ENCODE assay signal across 22 cellular contexts in the genomic region with DNA sequence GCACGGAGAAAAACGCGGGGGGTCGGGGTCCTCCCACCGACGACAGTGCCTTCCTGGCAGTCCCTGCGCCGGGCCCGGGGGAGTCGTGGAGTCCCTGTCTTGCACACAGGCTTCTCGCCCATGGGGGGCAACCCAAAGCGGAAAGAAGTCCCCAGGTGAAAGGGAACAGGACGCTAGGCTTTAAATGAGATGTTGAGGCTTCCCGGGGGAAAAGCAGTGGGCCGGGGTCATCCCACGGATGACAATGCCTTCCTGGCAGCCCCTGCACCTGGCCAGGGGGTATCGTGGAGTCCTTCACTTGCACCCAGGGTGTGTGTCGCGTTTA.
DNase-seq lines count a peak whose midpoint lies in the region; ATAC-seq and TF ChIP-seq lines count a peak whose summit lies in the region.
"Had no signal": no experiment of that assay in that cellular context is flagged by ENCODE, and none has a peak within 500 bp of the region (broad histone marks: within the 10 kb centered on the region; RNA-seq: fewer than 3 reads in every experiment).

No MANE protein-coding gene starts in this region.

- ATAC-seq in GM18498 (IDR thresholded peaks at IDR 0.05; ENCODE audit: unreplicated experiment) (no peak), HG03354 (IDR thresholded peaks at IDR 0.05; ENCODE audit: poor library complexity, severe bottlenecking, unreplicated experiment) (no peak)
- ATAC-seq: GM12878 had no signal

- H3K36me3 ChIP-seq in H7 (replicated peaks; ENCODE audit: control insufficient read depth, insufficient read depth, low read length), result no peaks in the 10 kb centered on the region
- H3K36me3 ChIP-seq: BE2C, BLaER1 had no signal

- DNase-seq in GM13976 (ENCODE audit: low spot score) (peak; percentile 20), H7 (peak; percentile 10), ecto neural progenitor cell (ENCODE audit: low spot score) (peak; percentile 39), Kasumi-1 (lab: John Stamatoyannopoulos, UW) (no peak)
- DNase-seq: 8988T; ACHN; BE2C; C1 segment of cervical spinal cord; CD4-positive, alpha-beta memory T cell; CD4-positive, CD25-positive, alpha-beta regulatory T cell; CD8-positive, alpha-beta memory T cell; COR-L47; DMS 273 treated with DMSO at 0.1 percent for 48 hours; DMS153; DMS79; DND-41; EL; GDM1 had no signal

- no peak for TF ChIP-seq CTCF in GM13976 (IDR thresholded peaks at IDR 0.05; ENCODE audit: borderline replicate concordance, control extremely low read depth, extremely low read depth, insufficient read depth, missing control alignments)

- no peak overlapping the region for H3K4me3 ChIP-seq in H7 (ENCODE audit: insufficient read depth, low read depth, low read length)
- H3K4me3 ChIP-seq: BLaER1, GM12878 had no signal

- in situ Hi-C loops in GM13976 (cut with MboI; ENCODE audit: low sequenced_read_pairs, unreplicated experiment), result no loop called here

- H3K27me3 ChIP-seq in H7 (ENCODE audit: control insufficient read depth, insufficient read depth, low read length), result no peaks in the 10 kb centered on the region
- H3K27me3 ChIP-seq: BLaER1 had no signal

Comparison
In these comparisons a context has a peak if more than half of its experiments do, and no peak if none do; other contexts are left out.
1. DNase-seq: peak in GM13976 (single experiment), H7 (single experiment) and ecto neural progenitor cell (single experiment); none in Kasumi-1 (0 of 2).